Comparison of ENCODE assay signal across 1 cellular context in the genomic region with DNA sequence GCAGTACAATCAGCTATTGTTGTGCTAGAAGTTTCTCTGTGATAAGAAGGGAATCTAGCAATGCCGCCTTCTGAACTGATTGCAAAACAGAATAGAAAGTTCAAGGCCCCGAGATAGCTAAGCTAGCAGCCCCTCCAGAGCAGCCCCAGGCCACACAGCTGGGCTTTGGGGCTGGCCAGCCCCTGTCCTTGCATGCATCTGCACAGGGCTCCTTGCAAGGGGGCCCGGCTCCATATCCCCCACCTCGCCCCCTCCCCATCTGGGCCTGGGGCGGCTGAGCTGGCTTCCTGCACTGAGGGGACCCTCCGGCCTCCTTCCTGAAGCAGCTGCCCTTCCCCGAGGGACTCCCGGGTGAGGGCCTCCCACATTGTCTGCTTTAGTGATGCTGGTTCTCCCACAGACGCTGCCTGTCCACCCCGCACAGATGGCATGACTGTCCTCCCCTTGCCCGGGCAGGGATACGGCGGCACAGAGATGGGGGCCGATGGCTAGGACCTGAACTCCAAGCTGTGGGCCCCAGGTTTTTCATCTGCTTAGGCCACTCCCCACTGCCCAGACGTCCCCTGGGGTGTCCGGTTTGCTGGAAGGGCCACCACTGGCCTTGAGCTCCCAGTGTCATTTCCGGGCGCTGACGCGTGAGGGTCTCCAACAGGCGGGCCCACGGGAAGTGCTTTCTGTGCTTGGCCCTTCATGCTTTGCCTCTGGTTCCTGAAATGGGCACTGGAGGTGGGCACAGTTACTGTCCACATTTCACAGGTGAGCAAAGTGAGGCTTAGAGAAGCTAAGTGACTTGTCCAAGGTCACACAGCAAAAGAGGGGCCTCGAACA.
A peak's percentile ranks its signal among the peaks of the same experiment; 100 is the strongest.
TF ChIP-seq lines count a peak whose summit lies in the region.

No MANE protein-coding gene starts in this region.

TF ChIP-seq in HepG2, 621 proteins besides CTCF, POLR2A, EP300 and RAD21 (continued from another document):
- no peak for TF ChIP-seq ZNF646 (CRISPR knock-in tag; IDR thresholded peaks at IDR 0.05)
- peak; percentile 70 for TF ChIP-seq CREM (IDR thresholded peaks at IDR 0.05)
- TF ChIP-seq CREM (CRISPR knock-in tag; IDR thresholded peaks at IDR 0.05) = no peak
- TF ChIP-seq ZBTB10 (CRISPR knock-in tag; IDR thresholded peaks at IDR 0.05; ENCODE audit: borderline replicate concordance) = peak; percentile 99
- TF ChIP-seq ZHX2 (IDR thresholded peaks at IDR 0.05; ENCODE audit: low read depth) = no peak
- no peak for TF ChIP-seq ZHX2 (CRISPR knock-in tag; IDR thresholded peaks at IDR 0.05; ENCODE audit: borderline replicate concordance)
- TF ChIP-seq SP2 (CRISPR knock-in tag; IDR thresholded peaks at IDR 0.05) = no peak
- TF ChIP-seq ZFP36L2 (CRISPR knock-in tag; IDR thresholded peaks at IDR 0.05) = no peak
